Comparison of ENCODE assay signal across 1 cellular context in the genomic region with DNA sequence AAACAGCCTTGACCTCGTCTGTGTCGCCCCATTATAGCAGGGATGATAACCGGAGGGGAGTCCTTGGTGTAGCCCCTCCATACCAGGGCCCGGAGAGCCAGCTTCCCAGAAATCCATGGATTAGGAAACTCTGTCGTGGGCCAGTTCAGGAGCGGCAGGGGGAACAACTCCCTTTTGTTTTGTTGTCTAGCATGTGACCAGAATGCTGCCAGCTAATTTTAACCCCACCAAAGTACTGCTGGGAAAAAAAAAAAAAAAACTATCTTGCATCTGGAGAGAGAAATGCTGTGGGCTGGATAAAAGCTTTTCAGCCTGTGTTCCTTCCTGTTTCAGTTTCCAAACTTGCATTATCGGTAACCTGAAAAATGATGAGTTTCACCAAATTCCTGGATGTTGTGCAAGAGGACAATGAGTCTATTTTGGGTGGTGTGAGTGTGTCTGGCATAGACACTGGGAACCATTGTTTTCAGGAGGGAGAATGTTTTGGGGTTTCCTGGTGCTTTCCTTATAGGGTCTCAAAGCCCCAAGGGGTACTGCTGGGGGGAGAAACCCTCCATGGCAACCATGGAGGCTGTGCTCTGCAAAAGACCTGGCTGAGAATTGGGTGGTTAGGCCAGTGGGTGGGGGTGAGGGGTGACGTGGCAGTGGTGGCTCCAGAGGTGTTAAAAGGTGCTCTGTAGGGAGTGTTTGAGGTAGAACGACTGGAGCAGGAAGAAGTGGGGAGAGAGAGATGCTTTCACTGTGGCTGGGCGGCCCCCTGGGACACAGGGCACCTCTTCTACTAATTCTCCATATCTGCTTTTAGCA.
TF ChIP-seq lines count a peak whose summit lies in the region.

No MANE protein-coding gene starts in this region.

TF ChIP-seq in HepG2, 621 proteins besides CTCF, POLR2A, EP300 and RAD21 (continued from another document and continues in another):
- TF ChIP-seq, protein P1, sequence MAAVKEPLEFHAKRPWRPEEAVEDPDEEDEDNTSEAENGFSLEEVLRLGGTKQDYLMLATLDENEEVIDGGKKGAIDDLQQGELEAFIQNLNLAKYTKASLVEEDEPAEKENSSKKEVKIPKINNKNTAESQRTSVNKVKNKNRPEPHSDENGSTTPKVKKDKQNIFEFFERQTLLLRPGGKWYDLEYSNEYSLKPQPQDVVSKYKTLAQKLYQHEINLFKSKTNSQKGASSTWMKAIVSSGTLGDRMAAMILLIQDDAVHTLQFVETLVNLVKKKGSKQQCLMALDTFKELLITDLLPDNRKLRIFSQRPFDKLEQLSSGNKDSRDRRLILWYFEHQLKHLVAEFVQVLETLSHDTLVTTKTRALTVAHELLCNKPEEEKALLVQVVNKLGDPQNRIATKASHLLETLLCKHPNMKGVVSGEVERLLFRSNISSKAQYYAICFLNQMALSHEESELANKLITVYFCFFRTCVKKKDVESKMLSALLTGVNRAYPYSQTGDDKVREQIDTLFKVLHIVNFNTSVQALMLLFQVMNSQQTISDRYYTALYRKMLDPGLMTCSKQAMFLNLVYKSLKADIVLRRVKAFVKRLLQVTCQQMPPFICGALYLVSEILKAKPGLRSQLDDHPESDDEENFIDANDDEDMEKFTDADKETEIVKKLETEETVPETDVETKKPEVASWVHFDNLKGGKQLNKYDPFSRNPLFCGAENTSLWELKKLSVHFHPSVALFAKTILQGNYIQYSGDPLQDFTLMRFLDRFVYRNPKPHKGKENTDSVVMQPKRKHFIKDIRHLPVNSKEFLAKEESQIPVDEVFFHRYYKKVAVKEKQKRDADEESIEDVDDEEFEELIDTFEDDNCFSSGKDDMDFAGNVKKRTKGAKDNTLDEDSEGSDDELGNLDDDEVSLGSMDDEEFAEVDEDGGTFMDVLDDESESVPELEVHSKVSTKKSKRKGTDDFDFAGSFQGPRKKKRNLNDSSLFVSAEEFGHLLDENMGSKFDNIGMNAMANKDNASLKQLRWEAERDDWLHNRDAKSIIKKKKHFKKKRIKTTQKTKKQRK (IDR thresholded peaks at IDR 0.05; ENCODE audit: low read length) = no peak
- TF ChIP-seq ZNF331 (CRISPR knock-in tag; IDR thresholded peaks at IDR 0.05) (peak; percentile 43; the same call in 1 of the 2 replicates), BCL6 (CRISPR knock-in tag; IDR thresholded peaks at IDR 0.05) (peak; percentile 78), HMG20A (CRISPR knock-in tag; IDR thresholded peaks at IDR 0.05; ENCODE audit: borderline replicate concordance) (peak; percentile 60; the same call in 1 of the 2 replicates), CBX2 (IDR thresholded peaks at IDR 0.05; ENCODE audit: low read depth, low read length) (no peak), CBX2 (CRISPR knock-in tag; IDR thresholded peaks at IDR 0.05; ENCODE audit: low read depth) (no peak), CENPX (CRISPR knock-in tag; IDR thresholded peaks at IDR 0.05) (no peak), GABPB1 (CRISPR knock-in tag; IDR thresholded peaks at IDR 0.05) (no peak), NR2C2 (CRISPR knock-in tag; IDR thresholded peaks at IDR 0.05; ENCODE audit: borderline replicate concordance) (0 out of 2 replicates have a peak, but pooled peaks have one; percentile 22), RCOR2 (CRISPR knock-in tag; IDR thresholded peaks at IDR 0.05) (0 out of 2 replicates have a peak, but pooled peaks have one; percentile 72), ZC3H13 (CRISPR knock-in tag; IDR thresholded peaks at IDR 0.05) (no peak), KAT8 (CRISPR knock-in tag; IDR thresholded peaks at IDR 0.05) (peak; percentile 48; the same call in 1 of the 2 replicates), ZNF547 (CRISPR knock-in tag; IDR thresholded peaks at IDR 0.05) (0 out of 2 replicates have a peak, but pooled peaks have one; percentile 38), ZNF326 (CRISPR knock-in tag; IDR thresholded peaks at IDR 0.05; ENCODE audit: borderline replicate concordance) (no peak), TCF7 (IDR thresholded peaks at IDR 0.05; ENCODE audit: low read depth) (0 out of 2 replicates have a peak, but pooled peaks have one; percentile 32), ZNF652 (CRISPR knock-in tag; IDR thresholded peaks at IDR 0.05; ENCODE audit: borderline replicate concordance, low read depth) (peak; percentile 24; the same call in 1 of the 2 replicates), RAD51 (IDR thresholded peaks at IDR 0.05; ENCODE audit: borderline replicate concordance) (no peak), MAF1 (CRISPR knock-in tag; IDR thresholded peaks at IDR 0.05; ENCODE audit: borderline replicate concordance) (no peak), FOXA3 (CRISPR knock-in tag; IDR thresholded peaks at IDR 0.05) (peak; percentile 52), ZNF615 (CRISPR knock-in tag; IDR thresholded peaks at IDR 0.05; ENCODE audit: borderline replicate concordance) (peak; percentile 14; the same call in 1 of the 2 replicates), ZNF180 (CRISPR knock-in tag; IDR thresholded peaks at IDR 0.05; ENCODE audit: borderline replicate concordance, low read depth) (no peak), STAG1 (CRISPR knock-in tag; IDR thresholded peaks at IDR 0.05) (0 out of 2 replicates have a peak, but pooled peaks have one; percentile 14), SOX6 (IDR thresholded peaks at IDR 0.05) (no peak), SOX6 (CRISPR knock-in tag; IDR thresholded peaks at IDR 0.05) (peak; percentile 95), NCOA2 (CRISPR knock-in tag; IDR thresholded peaks at IDR 0.05) (peak; percentile 93), HNF4A (CRISPR knock-in tag; IDR thresholded peaks at IDR 0.05) (peak; percentile 26; the same call in 1 of the 2 replicates), ZNF792 (CRISPR knock-in tag; IDR thresholded peaks at IDR 0.05) (0 out of 2 replicates have a peak, but pooled peaks have one; percentile 6), CHD4 (IDR thresholded peaks at IDR 0.05; ENCODE audit: borderline replicate concordance, low read length) (0 out of 2 replicates have a peak, but pooled peaks have one; percentile 33)
- TF ChIP-seq, protein P2, sequence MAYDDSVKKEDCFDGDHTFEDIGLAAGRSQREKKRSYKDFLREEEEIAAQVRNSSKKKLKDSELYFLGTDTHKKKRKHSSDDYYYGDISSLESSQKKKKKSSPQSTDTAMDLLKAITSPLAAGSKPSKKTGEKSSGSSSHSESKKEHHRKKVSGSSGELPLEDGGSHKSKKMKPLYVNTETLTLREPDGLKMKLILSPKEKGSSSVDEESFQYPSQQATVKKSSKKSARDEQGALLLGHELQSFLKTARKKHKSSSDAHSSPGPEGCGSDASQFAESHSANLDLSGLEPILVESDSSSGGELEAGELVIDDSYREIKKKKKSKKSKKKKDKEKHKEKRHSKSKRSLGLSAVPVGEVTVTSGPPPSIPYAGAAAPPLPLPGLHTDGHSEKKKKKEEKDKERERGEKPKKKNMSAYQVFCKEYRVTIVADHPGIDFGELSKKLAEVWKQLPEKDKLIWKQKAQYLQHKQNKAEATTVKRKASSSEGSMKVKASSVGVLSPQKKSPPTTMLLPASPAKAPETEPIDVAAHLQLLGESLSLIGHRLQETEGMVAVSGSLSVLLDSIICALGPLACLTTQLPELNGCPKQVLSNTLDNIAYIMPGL (CRISPR knock-in tag; IDR thresholded peaks at IDR 0.05; ENCODE audit: borderline replicate concordance in 1 of 2, low read depth in 1 of 2) = no peak
- TF ChIP-seq, protein P3, sequence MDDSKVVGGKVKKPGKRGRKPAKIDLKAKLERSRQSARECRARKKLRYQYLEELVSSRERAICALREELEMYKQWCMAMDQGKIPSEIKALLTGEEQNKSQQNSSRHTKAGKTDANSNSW (CRISPR knock-in tag; IDR thresholded peaks at IDR 0.05; ENCODE audit: borderline replicate concordance) = 0 out of 2 replicates have a peak, but pooled peaks have one; percentile 19
- TF ChIP-seq, protein P4, sequence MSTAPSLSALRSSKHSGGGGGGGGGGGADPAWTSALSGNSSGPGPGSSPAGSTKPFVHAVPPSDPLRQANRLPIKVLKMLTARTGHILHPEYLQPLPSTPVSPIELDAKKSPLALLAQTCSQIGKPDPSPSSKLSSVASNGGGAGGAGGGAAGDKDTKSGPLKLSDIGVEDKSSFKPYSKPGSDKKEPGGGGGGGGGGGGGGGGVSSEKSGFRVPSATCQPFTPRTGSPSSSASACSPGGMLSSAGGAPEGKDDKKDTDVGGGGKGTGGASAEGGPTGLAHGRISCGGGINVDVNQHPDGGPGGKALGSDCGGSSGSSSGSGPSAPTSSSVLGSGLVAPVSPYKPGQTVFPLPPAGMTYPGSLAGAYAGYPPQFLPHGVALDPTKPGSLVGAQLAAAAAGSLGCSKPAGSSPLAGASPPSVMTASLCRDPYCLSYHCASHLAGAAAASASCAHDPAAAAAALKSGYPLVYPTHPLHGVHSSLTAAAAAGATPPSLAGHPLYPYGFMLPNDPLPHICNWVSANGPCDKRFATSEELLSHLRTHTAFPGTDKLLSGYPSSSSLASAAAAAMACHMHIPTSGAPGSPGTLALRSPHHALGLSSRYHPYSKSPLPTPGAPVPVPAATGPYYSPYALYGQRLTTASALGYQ (CRISPR knock-in tag; IDR thresholded peaks at IDR 0.05) = peak; percentile 44; the same call in 1 of the 2 replicates
- TF ChIP-seq, protein P5, sequence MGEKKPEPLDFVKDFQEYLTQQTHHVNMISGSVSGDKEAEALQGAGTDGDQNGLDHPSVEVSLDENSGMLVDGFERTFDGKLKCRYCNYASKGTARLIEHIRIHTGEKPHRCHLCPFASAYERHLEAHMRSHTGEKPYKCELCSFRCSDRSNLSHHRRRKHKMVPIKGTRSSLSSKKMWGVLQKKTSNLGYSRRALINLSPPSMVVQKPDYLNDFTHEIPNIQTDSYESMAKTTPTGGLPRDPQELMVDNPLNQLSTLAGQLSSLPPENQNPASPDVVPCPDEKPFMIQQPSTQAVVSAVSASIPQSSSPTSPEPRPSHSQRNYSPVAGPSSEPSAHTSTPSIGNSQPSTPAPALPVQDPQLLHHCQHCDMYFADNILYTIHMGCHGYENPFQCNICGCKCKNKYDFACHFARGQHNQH (CRISPR knock-in tag; IDR thresholded peaks at IDR 0.05) = no peak
- TF ChIP-seq, protein P6, sequence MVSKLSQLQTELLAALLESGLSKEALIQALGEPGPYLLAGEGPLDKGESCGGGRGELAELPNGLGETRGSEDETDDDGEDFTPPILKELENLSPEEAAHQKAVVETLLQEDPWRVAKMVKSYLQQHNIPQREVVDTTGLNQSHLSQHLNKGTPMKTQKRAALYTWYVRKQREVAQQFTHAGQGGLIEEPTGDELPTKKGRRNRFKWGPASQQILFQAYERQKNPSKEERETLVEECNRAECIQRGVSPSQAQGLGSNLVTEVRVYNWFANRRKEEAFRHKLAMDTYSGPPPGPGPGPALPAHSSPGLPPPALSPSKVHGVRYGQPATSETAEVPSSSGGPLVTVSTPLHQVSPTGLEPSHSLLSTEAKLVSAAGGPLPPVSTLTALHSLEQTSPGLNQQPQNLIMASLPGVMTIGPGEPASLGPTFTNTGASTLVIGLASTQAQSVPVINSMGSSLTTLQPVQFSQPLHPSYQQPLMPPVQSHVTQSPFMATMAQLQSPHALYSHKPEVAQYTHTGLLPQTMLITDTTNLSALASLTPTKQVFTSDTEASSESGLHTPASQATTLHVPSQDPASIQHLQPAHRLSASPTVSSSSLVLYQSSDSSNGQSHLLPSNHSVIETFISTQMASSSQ (IDR thresholded peaks at IDR 0.05; ENCODE audit: low read depth) = no peak
- TF ChIP-seq, protein P6 (CRISPR knock-in tag; IDR thresholded peaks at IDR 0.05; ENCODE audit: borderline replicate concordance) = peak; percentile 54; the same call in 1 of the 2 replicates
- TF ChIP-seq, protein P7, sequence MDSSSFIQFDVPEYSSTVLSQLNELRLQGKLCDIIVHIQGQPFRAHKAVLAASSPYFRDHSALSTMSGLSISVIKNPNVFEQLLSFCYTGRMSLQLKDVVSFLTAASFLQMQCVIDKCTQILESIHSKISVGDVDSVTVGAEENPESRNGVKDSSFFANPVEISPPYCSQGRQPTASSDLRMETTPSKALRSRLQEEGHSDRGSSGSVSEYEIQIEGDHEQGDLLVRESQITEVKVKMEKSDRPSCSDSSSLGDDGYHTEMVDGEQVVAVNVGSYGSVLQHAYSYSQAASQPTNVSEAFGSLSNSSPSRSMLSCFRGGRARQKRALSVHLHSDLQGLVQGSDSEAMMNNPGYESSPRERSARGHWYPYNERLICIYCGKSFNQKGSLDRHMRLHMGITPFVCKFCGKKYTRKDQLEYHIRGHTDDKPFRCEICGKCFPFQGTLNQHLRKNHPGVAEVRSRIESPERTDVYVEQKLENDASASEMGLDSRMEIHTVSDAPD (CRISPR knock-in tag; IDR thresholded peaks at IDR 0.05) = peak; percentile 90
- TF ChIP-seq, protein P8, sequence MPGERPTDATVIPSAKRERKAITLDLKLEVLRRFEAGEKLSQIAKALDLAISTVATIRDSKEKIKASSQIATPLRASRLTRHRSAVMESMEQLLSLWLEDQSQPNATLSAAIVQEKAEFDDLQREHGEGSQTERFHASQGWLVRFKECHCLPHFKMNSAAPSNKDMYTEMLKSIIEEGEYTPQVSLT (CRISPR knock-in tag; IDR thresholded peaks at IDR 0.05; ENCODE audit: borderline replicate concordance, low read depth) = no peak
- TF ChIP-seq, protein P9, sequence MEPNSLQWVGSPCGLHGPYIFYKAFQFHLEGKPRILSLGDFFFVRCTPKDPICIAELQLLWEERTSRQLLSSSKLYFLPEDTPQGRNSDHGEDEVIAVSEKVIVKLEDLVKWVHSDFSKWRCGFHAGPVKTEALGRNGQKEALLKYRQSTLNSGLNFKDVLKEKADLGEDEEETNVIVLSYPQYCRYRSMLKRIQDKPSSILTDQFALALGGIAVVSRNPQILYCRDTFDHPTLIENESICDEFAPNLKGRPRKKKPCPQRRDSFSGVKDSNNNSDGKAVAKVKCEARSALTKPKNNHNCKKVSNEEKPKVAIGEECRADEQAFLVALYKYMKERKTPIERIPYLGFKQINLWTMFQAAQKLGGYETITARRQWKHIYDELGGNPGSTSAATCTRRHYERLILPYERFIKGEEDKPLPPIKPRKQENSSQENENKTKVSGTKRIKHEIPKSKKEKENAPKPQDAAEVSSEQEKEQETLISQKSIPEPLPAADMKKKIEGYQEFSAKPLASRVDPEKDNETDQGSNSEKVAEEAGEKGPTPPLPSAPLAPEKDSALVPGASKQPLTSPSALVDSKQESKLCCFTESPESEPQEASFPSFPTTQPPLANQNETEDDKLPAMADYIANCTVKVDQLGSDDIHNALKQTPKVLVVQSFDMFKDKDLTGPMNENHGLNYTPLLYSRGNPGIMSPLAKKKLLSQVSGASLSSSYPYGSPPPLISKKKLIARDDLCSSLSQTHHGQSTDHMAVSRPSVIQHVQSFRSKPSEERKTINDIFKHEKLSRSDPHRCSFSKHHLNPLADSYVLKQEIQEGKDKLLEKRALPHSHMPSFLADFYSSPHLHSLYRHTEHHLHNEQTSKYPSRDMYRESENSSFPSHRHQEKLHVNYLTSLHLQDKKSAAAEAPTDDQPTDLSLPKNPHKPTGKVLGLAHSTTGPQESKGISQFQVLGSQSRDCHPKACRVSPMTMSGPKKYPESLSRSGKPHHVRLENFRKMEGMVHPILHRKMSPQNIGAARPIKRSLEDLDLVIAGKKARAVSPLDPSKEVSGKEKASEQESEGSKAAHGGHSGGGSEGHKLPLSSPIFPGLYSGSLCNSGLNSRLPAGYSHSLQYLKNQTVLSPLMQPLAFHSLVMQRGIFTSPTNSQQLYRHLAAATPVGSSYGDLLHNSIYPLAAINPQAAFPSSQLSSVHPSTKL (CRISPR knock-in tag; IDR thresholded peaks at IDR 0.05) = peak; percentile 76; the same call in 1 of the 2 replicates
